ENCODE assay signal across 8 cellular contexts in the genomic region with DNA sequence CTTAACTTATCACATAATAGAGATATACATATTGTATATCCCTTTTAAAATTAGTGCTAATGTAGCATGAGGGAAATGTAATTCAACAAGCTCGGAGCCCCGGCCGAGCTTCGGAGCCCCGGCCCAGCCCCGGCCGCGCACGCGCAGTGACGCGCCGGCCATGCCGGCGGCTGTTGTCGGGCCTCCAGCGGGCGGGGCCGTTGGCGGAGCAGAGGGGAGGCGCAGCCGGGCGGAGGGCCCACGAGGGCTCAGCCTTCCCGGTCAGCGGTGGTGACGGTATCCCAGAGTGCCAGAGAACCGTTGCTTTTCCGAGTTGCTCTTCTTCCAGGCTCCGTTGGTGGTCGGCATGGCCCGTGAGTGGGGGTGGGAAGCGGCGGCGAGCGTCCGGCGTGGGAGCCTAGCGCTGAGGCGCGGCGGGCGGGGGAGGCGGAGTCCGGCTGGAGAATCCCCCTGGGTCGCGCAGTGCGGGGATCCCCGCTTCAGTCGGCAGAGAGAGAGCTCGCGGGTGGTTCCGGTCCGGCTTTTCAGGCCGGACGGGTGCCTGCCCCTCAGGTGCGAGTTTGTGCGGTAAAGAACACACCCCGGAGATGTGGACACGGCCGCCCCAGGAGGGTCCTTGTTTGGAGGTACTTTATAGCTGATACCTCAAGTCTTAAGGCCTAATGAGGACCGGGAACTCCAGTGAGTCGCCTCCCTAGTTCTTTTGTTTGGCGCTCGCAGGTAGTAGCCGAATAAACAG. TPM values are rescaled to one million over a fixed set of nuclear protein-coding genes. Genes with fewer than 3 reads are reported as not detected.
DNase-seq lines count a peak whose midpoint lies in the region; ATAC-seq and TF ChIP-seq lines count a peak whose summit lies in the region.
"Not testable (repeated sequence)": the region's sequence is repeated elsewhere in the genome, so short reads cannot be mapped to it uniquely, and the experiment has no call there.

Gene SERF1B (plus strand): TSS at position 146 of the 739 bp plus-strand sequence. CDS start 201 bp downstream, at position 347.

- WGBS in prostate gland, result no CpG with 5 or more reads among the region's 66 CpGs

- intact Hi-C loops in T-helper 1 cell treated with Interleukin-12 subunit alpha and Interleukin-12 subunit beta and Interleukin-4 antibody, amounts not matched to agents 30 ng/mL and 1 ng/mL, for 36 hours (cut with micrococcal nuclease); colonic mucosa (cut with DNase I); prostate gland (cut with DNase I): not testable (repeated sequence)

- TF ChIP-seq CTCF in HFFc6 (IDR thresholded peaks at IDR 0.05); colonic mucosa (IDR thresholded peaks at IDR 0.05); prostate gland (IDR thresholded peaks at IDR 0.05): not testable (repeated sequence)

- not testable (repeated sequence) for H3K4me1 ChIP-seq in colonic mucosa; prostate gland (replicated peaks)

- not testable (repeated sequence) for H3K27ac Mint-ChIP-seq in HFFc6, immature natural killer cell

- not testable (repeated sequence) for H3K4me3 Mint-ChIP-seq in HFFc6, immature natural killer cell

- H3K4me3 ChIP-seq in colonic mucosa, prostate gland: not testable (repeated sequence)

- H3K9me3 ChIP-seq in colonic mucosa, prostate gland: not testable (repeated sequence)

- H3K27ac ChIP-seq in colonic mucosa, prostate gland: not testable (repeated sequence)

- H3K27me3 Mint-ChIP-seq in HFFc6 (ENCODE audit: insufficient read depth); immature natural killer cell (ENCODE audit: low read depth in 3 of 3): not testable (repeated sequence)

- not testable (repeated sequence) for H3K36me3 Mint-ChIP-seq in HFFc6 (ENCODE audit: low read depth); immature natural killer cell

- not testable (repeated sequence) for H3K36me3 ChIP-seq in colonic mucosa, prostate gland

- H3K9me3 Mint-ChIP-seq in HFFc6, immature natural killer cell: not testable (repeated sequence)

- TF ChIP-seq POLR2A in prostate gland (IDR thresholded peaks at IDR 0.05), result not testable (repeated sequence)

- H3K9ac ChIP-seq in colonic mucosa (ENCODE audit: low read depth in 2 of 2, low read length in 2 of 2), result not testable (repeated sequence)

- not testable (repeated sequence) for H3K4me1 Mint-ChIP-seq in HFFc6 (ENCODE audit: low read depth); immature natural killer cell

- DNase-seq in A172 (ENCODE audit: low spot score); HFFc6; colonic mucosa; immature natural killer cell; prostate gland (ENCODE audit: low spot score): not testable (repeated sequence)

- H3K27me3 ChIP-seq in colonic mucosa; prostate gland (replicated peaks; ENCODE audit: insufficient read depth): not testable (repeated sequence)

- ATAC-seq in GM19035 (IDR thresholded peaks at IDR 0.05; ENCODE audit: unreplicated experiment) (peak; percentile 90), HG03354 (IDR thresholded peaks at IDR 0.05; ENCODE audit: poor library complexity, severe bottlenecking, unreplicated experiment) (peak; percentile 87)

RNA-seq across cellular contexts. Expression of gene SERF1B, which starts in this region (rescaled TPM):
- total RNA-seq in A172 (2014; rRNA removed; shearing (Covaris generic)), result 29.3 and 29.5 TPM in 2 replicates
- total RNA-seq in HFFc6 (2021; fragmentation: NEBNext Ultra II Directional; extraction: Animal tissue kit (Norgen Biotek cat#: 25700)), result 10 to 100 TPM in 5 of 6 experiments, 1 to 10 TPM in 1; 9.3 to 14.4 (median 10.8) TPM
- 16.9 and 20.5 TPM in 2 replicates for total RNA-seq in T-helper 1 cell treated with Interleukin-12 subunit alpha and Interleukin-12 subunit beta and Interleukin-4 antibody, amounts not matched to agents 30 ng/mL and 1 ng/mL, for 36 hours
- total RNA-seq in colonic mucosa, result 10 to 100 TPM; 27.9 to 37.9 TPM
- 10 to 100 TPM; 36.6 to 53.7 (median 41.4) TPM for polyA plus RNA-seq in immature natural killer cell
- 10 to 100 TPM; 45.8 to 61.5 TPM for total RNA-seq in prostate gland
